1 cellular context compared by ENCODE assay signal in the genomic region with DNA sequence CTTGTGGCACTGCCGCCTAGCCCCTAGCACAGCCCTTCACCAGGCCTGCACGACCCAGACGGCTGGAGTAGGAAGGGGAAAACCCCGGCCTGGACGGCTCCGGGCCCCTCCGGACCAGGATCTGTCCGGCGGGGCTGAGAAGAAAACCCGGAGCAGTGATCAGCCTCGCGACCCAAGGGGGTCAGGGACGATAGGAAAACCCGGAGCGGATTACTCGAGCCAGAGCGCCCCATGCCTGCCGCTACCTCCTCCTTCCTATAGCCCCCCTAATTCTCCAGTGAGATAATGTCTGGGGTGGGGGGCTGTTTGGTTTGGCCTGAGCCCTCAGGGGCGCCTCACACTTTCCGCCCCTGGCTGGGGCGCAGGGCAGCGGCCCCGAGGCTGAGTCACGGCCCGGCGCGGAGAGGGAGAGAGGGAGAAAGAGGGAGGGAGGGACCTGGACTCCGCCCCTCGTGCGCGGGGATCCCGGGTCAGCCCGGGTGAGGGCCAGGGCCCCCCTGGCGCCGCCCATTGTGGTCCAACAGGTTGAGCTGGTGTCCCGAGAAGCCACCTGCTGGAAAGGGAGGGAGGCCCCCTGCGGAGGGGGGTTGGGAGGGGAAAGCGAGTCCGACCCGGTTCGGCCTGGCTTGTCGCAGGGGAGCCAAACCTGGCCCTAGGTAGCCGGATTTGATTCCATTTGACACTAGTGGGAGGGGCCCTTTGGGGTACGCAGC.
A peak's percentile ranks its signal among the peaks of the same experiment; 100 is the strongest.
TF ChIP-seq lines count a peak whose summit lies in the region.

No MANE protein-coding gene starts in this region.

TF ChIP-seq in H1, 55 proteins besides CTCF, POLR2A, EP300 and RAD21 (continues in another document):
- TF ChIP-seq CHD7 (IDR thresholded peaks at IDR 0.05; ENCODE audit: insufficient replicate concordance, low read length) (no peak), TAF1 (IDR thresholded peaks at IDR 0.05; ENCODE audit: low read depth, low read length) (peak; percentile 65), RNF2 (IDR thresholded peaks at IDR 0.05; ENCODE audit: borderline replicate concordance, low read depth, low read length, missing control alignments, poor library complexity, severe bottlenecking) (no peak), CEBPB (IDR thresholded peaks at IDR 0.05; ENCODE audit: low read depth, low read length) (0 out of 2 replicates have a peak, but pooled peaks have one; percentile 12), SIX5 (IDR thresholded peaks at IDR 0.05; ENCODE audit: low read depth, low read length) (no peak), YY1 (IDR thresholded peaks at IDR 0.05; ENCODE audit: low read depth, low read length) (peak; percentile 74; the same call in 1 of the 2 replicates), CBX8 (IDR thresholded peaks at IDR 0.05; ENCODE audit: borderline replicate concordance, low read depth, low read length) (no peak), CREB1 (IDR thresholded peaks at IDR 0.05) (peak; percentile 73), SUZ12 (IDR thresholded peaks at IDR 0.05; ENCODE audit: low read length) (no peak), USF2 (IDR thresholded peaks at IDR 0.05; ENCODE audit: low read length) (no peak), RXRA (IDR thresholded peaks at IDR 0.05; ENCODE audit: insufficient read depth, low read depth, low read length) (no peak), SIN3A (conservative IDR thresholded peaks at IDR 0.05 in 1 of 2, IDR thresholded peaks at IDR 0.05 in 1 of 2; ENCODE audit: low read depth in 1 of 2, low read length in 2 of 2) (peak; percentile 82 to 90; a peak in 2 of 4 replicates), SAP30 (IDR thresholded peaks at IDR 0.05; ENCODE audit: insufficient read depth, insufficient replicate concordance, low read length) (no peak), FOSL1 (IDR thresholded peaks at IDR 0.05; ENCODE audit: insufficient read depth, low read depth, low read length) (no peak), CHD2 (IDR thresholded peaks at IDR 0.05; ENCODE audit: low read length) (peak; percentile 56), TCF12 (IDR thresholded peaks at IDR 0.05; ENCODE audit: low read depth, low read length) (peak; percentile 81; the same call in 1 of the 2 replicates), HDAC6 (IDR thresholded peaks at IDR 0.05; ENCODE audit: low read depth, low read length) (no peak), JUND (IDR thresholded peaks at IDR 0.05; ENCODE audit: low read length) (peak; percentile 76; the same call in 1 of the 2 replicates), ZNF274 (IDR thresholded peaks at IDR 0.05; ENCODE audit: borderline replicate concordance, extremely low read depth, low read length) (no peak), ASH2L (IDR thresholded peaks at IDR 0.05; ENCODE audit: low read length) (peak; percentile 73), ATF3 (IDR thresholded peaks at IDR 0.05; ENCODE audit: insufficient read depth, low read depth, low read length) (no peak), SIRT6 (IDR thresholded peaks at IDR 0.05; ENCODE audit: low read length) (no peak), BCL11A (IDR thresholded peaks at IDR 0.05; ENCODE audit: low read depth in 2 of 2, low read length in 2 of 2) (no peak), MAX (IDR thresholded peaks at IDR 0.05) (peak; percentile 69), BRCA1 (IDR thresholded peaks at IDR 0.05; ENCODE audit: low read depth, low read length) (peak; percentile 13; the same call in 1 of the 2 replicates), NRF1 (IDR thresholded peaks at IDR 0.05; ENCODE audit: low read depth, low read length) (no peak), EGR1 (IDR thresholded peaks at IDR 0.05; ENCODE audit: borderline replicate concordance, low read depth, low read length) (peak; percentile 94), CHD1 (IDR thresholded peaks at IDR 0.05; ENCODE audit: low read depth, low read length) (no peak), TAF7 (optimal IDR thresholded peaks at IDR 0.05; ENCODE audit: borderline replicate concordance, low read depth, low read length) (peak; percentile 76), SP4 (IDR thresholded peaks at IDR 0.05; ENCODE audit: low read length) (peak; percentile 52; the same call in 1 of the 2 replicates), KDM1A (IDR thresholded peaks at IDR 0.05; ENCODE audit: borderline replicate concordance, low read length) (no peak), SP1 (IDR thresholded peaks at IDR 0.05; ENCODE audit: low read depth, low read length) (peak; percentile 100), CBX5 (IDR thresholded peaks at IDR 0.05; ENCODE audit: low read depth, low read length) (no peak), EZH2 (IDR thresholded peaks at IDR 0.05; ENCODE audit: low read depth, low read length, severe bottlenecking) (no peak), JUN (IDR thresholded peaks at IDR 0.05; ENCODE audit: low read depth, low read length) (peak; percentile 55; the same call in 1 of the 2 replicates), KDM4A (IDR thresholded peaks at IDR 0.05; ENCODE audit: low read depth, low read length, severe bottlenecking) (peak; percentile 92), GTF2F1 (IDR thresholded peaks at IDR 0.05; ENCODE audit: borderline replicate concordance, low read depth, low read length) (0 out of 2 replicates have a peak, but pooled peaks have one; percentile 29), CTBP2 (IDR thresholded peaks at IDR 0.05; ENCODE audit: borderline replicate concordance, insufficient read depth, insufficient read length, low read length) (no peak), SRF (IDR thresholded peaks at IDR 0.05; ENCODE audit: low read depth, low read length) (no peak), MAFK (IDR thresholded peaks at IDR 0.05; ENCODE audit: low read depth, low read length) (0 out of 2 replicates have a peak, but pooled peaks have one; percentile 19), PHF8 (conservative IDR thresholded peaks at IDR 0.05; ENCODE audit: low read depth, low read length) (0 out of 2 replicates have a peak, but pooled peaks have one; percentile 42), BACH1 (IDR thresholded peaks at IDR 0.05; ENCODE audit: low read length) (peak; percentile 67), NANOG (IDR thresholded peaks at IDR 0.05; ENCODE audit: insufficient read depth, low read depth, low read length, poor library complexity, severe bottlenecking) (no peak), GABPA (IDR thresholded peaks at IDR 0.05; ENCODE audit: borderline replicate concordance, insufficient read depth, low read length) (peak; percentile 63; the same call in 1 of the 2 replicates), POU5F1 (IDR thresholded peaks at IDR 0.05; ENCODE audit: low read depth, low read length) (no peak), POLR2AphosphoS5 (IDR thresholded peaks at IDR 0.05; ENCODE audit: low read depth, low read length) (no peak; the same call in 1 of the 2 replicates), TEAD4 (IDR thresholded peaks at IDR 0.05; ENCODE audit: low read depth, low read length) (0 out of 2 replicates have a peak, but pooled peaks have one; percentile 42), TBP (IDR thresholded peaks at IDR 0.05; ENCODE audit: low read depth, low read length) (peak; percentile 55), SP2 (IDR thresholded peaks at IDR 0.05; ENCODE audit: low read length) (no peak), KDM5A (IDR thresholded peaks at IDR 0.05; ENCODE audit: low read length) (no peak), RFX5 (IDR thresholded peaks at IDR 0.05; ENCODE audit: borderline replicate concordance, low read depth, low read length) (peak; percentile 78), RBBP5 (IDR thresholded peaks at IDR 0.05; ENCODE audit: borderline replicate concordance, low read depth, low read length) (no peak)
- TF ChIP-seq, protein P1, sequence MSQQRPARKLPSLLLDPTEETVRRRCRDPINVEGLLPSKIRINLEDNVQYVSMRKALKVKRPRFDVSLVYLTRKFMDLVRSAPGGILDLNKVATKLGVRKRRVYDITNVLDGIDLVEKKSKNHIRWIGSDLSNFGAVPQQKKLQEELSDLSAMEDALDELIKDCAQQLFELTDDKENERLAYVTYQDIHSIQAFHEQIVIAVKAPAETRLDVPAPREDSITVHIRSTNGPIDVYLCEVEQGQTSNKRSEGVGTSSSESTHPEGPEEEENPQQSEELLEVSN (IDR thresholded peaks at IDR 0.05): peak; percentile 58
- TF ChIP-seq, protein P2, sequence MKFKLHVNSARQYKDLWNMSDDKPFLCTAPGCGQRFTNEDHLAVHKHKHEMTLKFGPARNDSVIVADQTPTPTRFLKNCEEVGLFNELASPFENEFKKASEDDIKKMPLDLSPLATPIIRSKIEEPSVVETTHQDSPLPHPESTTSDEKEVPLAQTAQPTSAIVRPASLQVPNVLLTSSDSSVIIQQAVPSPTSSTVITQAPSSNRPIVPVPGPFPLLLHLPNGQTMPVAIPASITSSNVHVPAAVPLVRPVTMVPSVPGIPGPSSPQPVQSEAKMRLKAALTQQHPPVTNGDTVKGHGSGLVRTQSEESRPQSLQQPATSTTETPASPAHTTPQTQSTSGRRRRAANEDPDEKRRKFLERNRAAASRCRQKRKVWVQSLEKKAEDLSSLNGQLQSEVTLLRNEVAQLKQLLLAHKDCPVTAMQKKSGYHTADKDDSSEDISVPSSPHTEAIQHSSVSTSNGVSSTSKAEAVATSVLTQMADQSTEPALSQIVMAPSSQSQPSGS (IDR thresholded peaks at IDR 0.05; ENCODE audit: low read length): peak; percentile 53; the same call in 1 of the 2 replicates
